Comparison of ENCODE assay signal across 1 cellular context in the genomic region with DNA sequence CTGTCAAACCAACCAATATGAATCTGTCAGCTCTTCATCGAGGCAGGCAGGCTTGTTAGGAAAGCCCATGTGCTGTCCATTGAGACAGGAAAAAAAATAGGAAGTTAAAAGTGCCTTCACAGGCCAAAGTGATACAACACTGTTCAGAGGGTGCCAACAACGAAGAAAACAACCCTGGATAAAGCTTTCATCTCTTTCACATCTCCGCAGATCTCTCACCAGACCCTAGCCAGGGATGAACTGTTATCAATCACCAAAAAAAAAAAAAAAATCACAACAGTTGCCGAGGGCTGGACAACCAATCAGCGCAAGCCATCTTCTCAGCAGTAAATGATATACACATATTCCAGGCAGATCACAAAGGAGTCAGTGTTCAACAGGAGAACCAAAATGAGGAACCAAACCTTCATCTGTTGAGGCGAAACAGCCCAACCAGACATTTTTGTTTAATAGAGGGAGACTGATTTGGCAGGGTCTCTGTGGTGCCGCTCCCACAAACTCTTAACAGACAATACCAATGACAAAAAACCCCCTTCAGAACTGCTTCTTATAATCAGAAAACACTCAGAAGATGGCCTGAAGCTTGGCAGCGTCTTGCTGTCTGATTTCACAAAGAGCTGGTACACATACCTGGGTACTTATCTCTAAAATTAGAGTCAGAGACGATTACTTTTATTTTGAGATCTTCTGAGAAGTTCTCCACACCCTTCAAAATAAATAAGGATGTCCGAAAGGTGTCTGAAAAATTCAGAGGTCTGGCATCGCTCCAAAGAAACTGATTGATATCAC.
A peak's percentile ranks its signal among the peaks of the same experiment; 100 is the strongest.
TF ChIP-seq lines count a peak whose summit lies in the region.

No MANE protein-coding gene starts in this region.

TF ChIP-seq in GM12878, 131 proteins besides CTCF, POLR2A, EP300 and RAD21 (continues in another document):
- TF ChIP-seq CEBPB (IDR thresholded peaks at IDR 0.05; ENCODE audit: borderline replicate concordance in 1 of 2, low read depth in 2 of 2, low read length in 2 of 2), result no peak
- TF ChIP-seq BACH1 (IDR thresholded peaks at IDR 0.05; ENCODE audit: borderline replicate concordance), result no peak
- peak; percentile 36; the same call in 1 of the 2 replicates for TF ChIP-seq EED (IDR thresholded peaks at IDR 0.05; ENCODE audit: low read depth)
- no peak for TF ChIP-seq PAX8 (IDR thresholded peaks at IDR 0.05)
- 0 out of 2 replicates have a peak, but pooled peaks have one; percentile 13 for TF ChIP-seq HDGF (IDR thresholded peaks at IDR 0.05)
- no peak for TF ChIP-seq CHD4 (IDR thresholded peaks at IDR 0.05)
- no peak for TF ChIP-seq NRF1 (conservative IDR thresholded peaks at IDR 0.05; ENCODE audit: low read depth, low read length)
- TF ChIP-seq KAT2A (conservative IDR thresholded peaks at IDR 0.05; ENCODE audit: control insufficient read depth, low read depth, low read length), result no peak
- peak; percentile 40 for TF ChIP-seq ATF7 (IDR thresholded peaks at IDR 0.05; ENCODE audit: low read depth)
- TF ChIP-seq, protein P1, sequence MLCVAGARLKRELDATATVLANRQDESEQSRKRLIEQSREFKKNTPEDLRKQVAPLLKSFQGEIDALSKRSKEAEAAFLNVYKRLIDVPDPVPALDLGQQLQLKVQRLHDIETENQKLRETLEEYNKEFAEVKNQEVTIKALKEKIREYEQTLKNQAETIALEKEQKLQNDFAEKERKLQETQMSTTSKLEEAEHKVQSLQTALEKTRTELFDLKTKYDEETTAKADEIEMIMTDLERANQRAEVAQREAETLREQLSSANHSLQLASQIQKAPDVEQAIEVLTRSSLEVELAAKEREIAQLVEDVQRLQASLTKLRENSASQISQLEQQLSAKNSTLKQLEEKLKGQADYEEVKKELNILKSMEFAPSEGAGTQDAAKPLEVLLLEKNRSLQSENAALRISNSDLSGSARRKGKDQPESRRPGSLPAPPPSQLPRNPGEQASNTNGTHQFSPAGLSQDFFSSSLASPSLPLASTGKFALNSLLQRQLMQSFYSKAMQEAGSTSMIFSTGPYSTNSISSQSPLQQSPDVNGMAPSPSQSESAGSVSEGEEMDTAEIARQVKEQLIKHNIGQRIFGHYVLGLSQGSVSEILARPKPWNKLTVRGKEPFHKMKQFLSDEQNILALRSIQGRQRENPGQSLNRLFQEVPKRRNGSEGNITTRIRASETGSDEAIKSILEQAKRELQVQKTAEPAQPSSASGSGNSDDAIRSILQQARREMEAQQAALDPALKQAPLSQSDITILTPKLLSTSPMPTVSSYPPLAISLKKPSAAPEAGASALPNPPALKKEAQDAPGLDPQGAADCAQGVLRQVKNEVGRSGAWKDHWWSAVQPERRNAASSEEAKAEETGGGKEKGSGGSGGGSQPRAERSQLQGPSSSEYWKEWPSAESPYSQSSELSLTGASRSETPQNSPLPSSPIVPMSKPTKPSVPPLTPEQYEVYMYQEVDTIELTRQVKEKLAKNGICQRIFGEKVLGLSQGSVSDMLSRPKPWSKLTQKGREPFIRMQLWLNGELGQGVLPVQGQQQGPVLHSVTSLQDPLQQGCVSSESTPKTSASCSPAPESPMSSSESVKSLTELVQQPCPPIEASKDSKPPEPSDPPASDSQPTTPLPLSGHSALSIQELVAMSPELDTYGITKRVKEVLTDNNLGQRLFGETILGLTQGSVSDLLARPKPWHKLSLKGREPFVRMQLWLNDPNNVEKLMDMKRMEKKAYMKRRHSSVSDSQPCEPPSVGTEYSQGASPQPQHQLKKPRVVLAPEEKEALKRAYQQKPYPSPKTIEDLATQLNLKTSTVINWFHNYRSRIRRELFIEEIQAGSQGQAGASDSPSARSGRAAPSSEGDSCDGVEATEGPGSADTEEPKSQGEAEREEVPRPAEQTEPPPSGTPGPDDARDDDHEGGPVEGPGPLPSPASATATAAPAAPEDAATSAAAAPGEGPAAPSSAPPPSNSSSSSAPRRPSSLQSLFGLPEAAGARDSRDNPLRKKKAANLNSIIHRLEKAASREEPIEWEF (IDR thresholded peaks at IDR 0.05; ENCODE audit: insufficient replicate concordance, low read depth, low read length), result no peak
- 0 out of 2 replicates have a peak, but pooled peaks have one; percentile 70 for TF ChIP-seq CHD1 (IDR thresholded peaks at IDR 0.05; ENCODE audit: low read depth, low read length)
- TF ChIP-seq POLR2AphosphoS5 (IDR thresholded peaks at IDR 0.05; ENCODE audit: low read length), result peak; percentile 74
- TF ChIP-seq POLR2AphosphoS2 (IDR thresholded peaks at IDR 0.05; ENCODE audit: low read depth, low read length), result peak; percentile 73
- no peak for TF ChIP-seq TARDBP (IDR thresholded peaks at IDR 0.05; ENCODE audit: borderline replicate concordance)
- TF ChIP-seq TBL1XR1 (IDR thresholded peaks at IDR 0.05; ENCODE audit: low read depth, low read length), result no peak
- TF ChIP-seq, protein P2, sequence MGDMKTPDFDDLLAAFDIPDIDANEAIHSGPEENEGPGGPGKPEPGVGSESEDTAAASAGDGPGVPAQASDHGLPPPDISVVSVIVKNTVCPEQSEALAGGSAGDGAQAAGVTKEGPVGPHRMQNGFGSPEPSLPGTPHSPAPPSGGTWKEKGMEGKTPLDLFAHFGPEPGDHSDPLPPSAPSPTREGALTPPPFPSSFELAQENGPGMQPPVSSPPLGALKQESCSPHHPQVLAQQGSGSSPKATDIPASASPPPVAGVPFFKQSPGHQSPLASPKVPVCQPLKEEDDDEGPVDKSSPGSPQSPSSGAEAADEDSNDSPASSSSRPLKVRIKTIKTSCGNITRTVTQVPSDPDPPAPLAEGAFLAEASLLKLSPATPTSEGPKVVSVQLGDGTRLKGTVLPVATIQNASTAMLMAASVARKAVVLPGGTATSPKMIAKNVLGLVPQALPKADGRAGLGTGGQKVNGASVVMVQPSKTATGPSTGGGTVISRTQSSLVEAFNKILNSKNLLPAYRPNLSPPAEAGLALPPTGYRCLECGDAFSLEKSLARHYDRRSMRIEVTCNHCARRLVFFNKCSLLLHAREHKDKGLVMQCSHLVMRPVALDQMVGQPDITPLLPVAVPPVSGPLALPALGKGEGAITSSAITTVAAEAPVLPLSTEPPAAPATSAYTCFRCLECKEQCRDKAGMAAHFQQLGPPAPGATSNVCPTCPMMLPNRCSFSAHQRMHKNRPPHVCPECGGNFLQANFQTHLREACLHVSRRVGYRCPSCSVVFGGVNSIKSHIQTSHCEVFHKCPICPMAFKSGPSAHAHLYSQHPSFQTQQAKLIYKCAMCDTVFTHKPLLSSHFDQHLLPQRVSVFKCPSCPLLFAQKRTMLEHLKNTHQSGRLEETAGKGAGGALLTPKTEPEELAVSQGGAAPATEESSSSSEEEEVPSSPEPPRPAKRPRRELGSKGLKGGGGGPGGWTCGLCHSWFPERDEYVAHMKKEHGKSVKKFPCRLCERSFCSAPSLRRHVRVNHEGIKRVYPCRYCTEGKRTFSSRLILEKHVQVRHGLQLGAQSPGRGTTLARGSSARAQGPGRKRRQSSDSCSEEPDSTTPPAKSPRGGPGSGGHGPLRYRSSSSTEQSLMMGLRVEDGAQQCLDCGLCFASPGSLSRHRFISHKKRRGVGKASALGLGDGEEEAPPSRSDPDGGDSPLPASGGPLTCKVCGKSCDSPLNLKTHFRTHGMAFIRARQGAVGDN (IDR thresholded peaks at IDR 0.05), result no peak
- TF ChIP-seq, protein P3, sequence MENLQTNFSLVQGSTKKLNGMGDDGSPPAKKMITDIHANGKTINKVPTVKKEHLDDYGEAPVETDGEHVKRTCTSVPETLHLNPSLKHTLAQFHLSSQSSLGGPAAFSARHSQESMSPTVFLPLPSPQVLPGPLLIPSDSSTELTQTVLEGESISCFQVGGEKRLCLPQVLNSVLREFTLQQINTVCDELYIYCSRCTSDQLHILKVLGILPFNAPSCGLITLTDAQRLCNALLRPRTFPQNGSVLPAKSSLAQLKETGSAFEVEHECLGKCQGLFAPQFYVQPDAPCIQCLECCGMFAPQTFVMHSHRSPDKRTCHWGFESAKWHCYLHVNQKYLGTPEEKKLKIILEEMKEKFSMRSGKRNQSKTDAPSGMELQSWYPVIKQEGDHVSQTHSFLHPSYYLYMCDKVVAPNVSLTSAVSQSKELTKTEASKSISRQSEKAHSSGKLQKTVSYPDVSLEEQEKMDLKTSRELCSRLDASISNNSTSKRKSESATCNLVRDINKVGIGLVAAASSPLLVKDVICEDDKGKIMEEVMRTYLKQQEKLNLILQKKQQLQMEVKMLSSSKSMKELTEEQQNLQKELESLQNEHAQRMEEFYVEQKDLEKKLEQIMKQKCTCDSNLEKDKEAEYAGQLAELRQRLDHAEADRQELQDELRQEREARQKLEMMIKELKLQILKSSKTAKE (IDR thresholded peaks at IDR 0.05; ENCODE audit: low read depth, poor library complexity, severe bottlenecking), result peak; percentile 76
- TF ChIP-seq ZNF622 (IDR thresholded peaks at IDR 0.05), result no peak
- TF ChIP-seq IKZF1 (conservative IDR thresholded peaks at IDR 0.05), result peak; percentile 5; the same call in 1 of the 2 replicates
- peak; percentile 23 for TF ChIP-seq MEF2B (IDR thresholded peaks at IDR 0.05; ENCODE audit: partially characterized antibody, poor library complexity, severe bottlenecking)
- TF ChIP-seq ZNF384 (IDR thresholded peaks at IDR 0.05; ENCODE audit: borderline replicate concordance, low read depth, low read length), result peak; percentile 95
- no peak for TF ChIP-seq ESRRA (IDR thresholded peaks at IDR 0.05; ENCODE audit: low read length)
- TF ChIP-seq IRF4 (IDR thresholded peaks at IDR 0.05; ENCODE audit: low read depth, low read length), result 0 out of 2 replicates have a peak, but pooled peaks have one; percentile 6
- TF ChIP-seq, protein P4, sequence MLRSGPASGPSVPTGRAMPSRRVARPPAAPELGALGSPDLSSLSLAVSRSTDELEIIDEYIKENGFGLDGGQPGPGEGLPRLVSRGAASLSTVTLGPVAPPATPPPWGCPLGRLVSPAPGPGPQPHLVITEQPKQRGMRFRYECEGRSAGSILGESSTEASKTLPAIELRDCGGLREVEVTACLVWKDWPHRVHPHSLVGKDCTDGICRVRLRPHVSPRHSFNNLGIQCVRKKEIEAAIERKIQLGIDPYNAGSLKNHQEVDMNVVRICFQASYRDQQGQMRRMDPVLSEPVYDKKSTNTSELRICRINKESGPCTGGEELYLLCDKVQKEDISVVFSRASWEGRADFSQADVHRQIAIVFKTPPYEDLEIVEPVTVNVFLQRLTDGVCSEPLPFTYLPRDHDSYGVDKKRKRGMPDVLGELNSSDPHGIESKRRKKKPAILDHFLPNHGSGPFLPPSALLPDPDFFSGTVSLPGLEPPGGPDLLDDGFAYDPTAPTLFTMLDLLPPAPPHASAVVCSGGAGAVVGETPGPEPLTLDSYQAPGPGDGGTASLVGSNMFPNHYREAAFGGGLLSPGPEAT (IDR thresholded peaks at IDR 0.05; ENCODE audit: low read depth), result peak; percentile 63; the same call in 1 of the 2 replicates
- TF ChIP-seq MEF2A (IDR thresholded peaks at IDR 0.05; ENCODE audit: insufficient read depth, low read depth, low read length), result 0 out of 2 replicates have a peak, but pooled peaks have one; percentile 30
- no peak for TF ChIP-seq EGR1 (IDR thresholded peaks at IDR 0.05; ENCODE audit: borderline replicate concordance in 1 of 2, low read depth in 2 of 2, low read length in 2 of 2)
- no peak for TF ChIP-seq SREBF1 (IDR thresholded peaks at IDR 0.05; ENCODE audit: low read length)
- peak; percentile 17; the same call in 1 of the 2 replicates for TF ChIP-seq SPI1 (IDR thresholded peaks at IDR 0.05; ENCODE audit: borderline replicate concordance, insufficient read depth, low read depth, low read length)
- TF ChIP-seq IKZF2 (IDR thresholded peaks at IDR 0.05), result peak in 1 of 2 experiments; percentile 49; a peak in 3 of 4 replicates
- TF ChIP-seq, protein P5, sequence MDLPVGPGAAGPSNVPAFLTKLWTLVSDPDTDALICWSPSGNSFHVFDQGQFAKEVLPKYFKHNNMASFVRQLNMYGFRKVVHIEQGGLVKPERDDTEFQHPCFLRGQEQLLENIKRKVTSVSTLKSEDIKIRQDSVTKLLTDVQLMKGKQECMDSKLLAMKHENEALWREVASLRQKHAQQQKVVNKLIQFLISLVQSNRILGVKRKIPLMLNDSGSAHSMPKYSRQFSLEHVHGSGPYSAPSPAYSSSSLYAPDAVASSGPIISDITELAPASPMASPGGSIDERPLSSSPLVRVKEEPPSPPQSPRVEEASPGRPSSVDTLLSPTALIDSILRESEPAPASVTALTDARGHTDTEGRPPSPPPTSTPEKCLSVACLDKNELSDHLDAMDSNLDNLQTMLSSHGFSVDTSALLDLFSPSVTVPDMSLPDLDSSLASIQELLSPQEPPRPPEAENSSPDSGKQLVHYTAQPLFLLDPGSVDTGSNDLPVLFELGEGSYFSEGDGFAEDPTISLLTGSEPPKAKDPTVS (IDR thresholded peaks at IDR 0.05; ENCODE audit: low read depth, low read length), result no peak
- TF ChIP-seq GATAD2B (conservative IDR thresholded peaks at IDR 0.05; ENCODE audit: low read depth), result no peak
- TF ChIP-seq PML (IDR thresholded peaks at IDR 0.05; ENCODE audit: low read length), result no peak; the same call in 1 of the 2 replicates
- TF ChIP-seq NBN (IDR thresholded peaks at IDR 0.05), result peak; percentile 92
- no peak for TF ChIP-seq ZSCAN29 (IDR thresholded peaks at IDR 0.05)
- TF ChIP-seq MYB (IDR thresholded peaks at IDR 0.05; ENCODE audit: borderline replicate concordance, low read depth, low read length), result no peak
- TF ChIP-seq, protein P6, sequence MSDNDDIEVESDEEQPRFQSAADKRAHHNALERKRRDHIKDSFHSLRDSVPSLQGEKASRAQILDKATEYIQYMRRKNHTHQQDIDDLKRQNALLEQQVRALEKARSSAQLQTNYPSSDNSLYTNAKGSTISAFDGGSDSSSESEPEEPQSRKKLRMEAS (IDR thresholded peaks at IDR 0.05; ENCODE audit: low read depth, low read length), result no peak
- TF ChIP-seq EZH2 (IDR thresholded peaks at IDR 0.05; ENCODE audit: borderline replicate concordance, control insufficient read depth, low read depth, low read length), result no peak
- TF ChIP-seq, protein P7, sequence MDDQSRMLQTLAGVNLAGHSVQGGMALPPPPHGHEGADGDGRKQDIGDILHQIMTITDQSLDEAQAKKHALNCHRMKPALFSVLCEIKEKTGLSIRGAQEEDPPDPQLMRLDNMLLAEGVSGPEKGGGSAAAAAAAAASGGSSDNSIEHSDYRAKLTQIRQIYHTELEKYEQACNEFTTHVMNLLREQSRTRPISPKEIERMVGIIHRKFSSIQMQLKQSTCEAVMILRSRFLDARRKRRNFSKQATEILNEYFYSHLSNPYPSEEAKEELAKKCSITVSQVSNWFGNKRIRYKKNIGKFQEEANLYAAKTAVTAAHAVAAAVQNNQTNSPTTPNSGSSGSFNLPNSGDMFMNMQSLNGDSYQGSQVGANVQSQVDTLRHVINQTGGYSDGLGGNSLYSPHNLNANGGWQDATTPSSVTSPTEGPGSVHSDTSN (IDR thresholded peaks at IDR 0.05; ENCODE audit: insufficient replicate concordance, low read depth, low read length), result peak; percentile 21
- no peak for TF ChIP-seq SMARCA5 (IDR thresholded peaks at IDR 0.05)
- peak; percentile 24; the same call in 1 of the 2 replicates for TF ChIP-seq RAD51 (IDR thresholded peaks at IDR 0.05)
- TF ChIP-seq RB1 (IDR thresholded peaks at IDR 0.05; ENCODE audit: borderline replicate concordance), result no peak
- 0 out of 4 replicates have a peak, but pooled peaks of 1 of the 2 experiments have one; percentile 24 for TF ChIP-seq BHLHE40 (IDR thresholded peaks at IDR 0.05; ENCODE audit: borderline replicate concordance in 1 of 2, low read depth in 2 of 2, low read length in 1 of 2)
- TF ChIP-seq BRCA1 (IDR thresholded peaks at IDR 0.05; ENCODE audit: low read depth, low read length), result no peak
- TF ChIP-seq, protein P8, sequence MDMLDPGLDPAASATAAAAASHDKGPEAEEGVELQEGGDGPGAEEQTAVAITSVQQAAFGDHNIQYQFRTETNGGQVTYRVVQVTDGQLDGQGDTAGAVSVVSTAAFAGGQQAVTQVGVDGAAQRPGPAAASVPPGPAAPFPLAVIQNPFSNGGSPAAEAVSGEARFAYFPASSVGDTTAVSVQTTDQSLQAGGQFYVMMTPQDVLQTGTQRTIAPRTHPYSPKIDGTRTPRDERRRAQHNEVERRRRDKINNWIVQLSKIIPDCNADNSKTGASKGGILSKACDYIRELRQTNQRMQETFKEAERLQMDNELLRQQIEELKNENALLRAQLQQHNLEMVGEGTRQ (IDR thresholded peaks at IDR 0.05; ENCODE audit: borderline replicate concordance, low read depth, low read length), result no peak
